In genomic region chr11:73797457-73797856, GRCh38 we compare ENCODE assay signal across 20 cellular contexts. TPM values are rescaled to one million over a fixed set of nuclear protein-coding genes. Genes with fewer than 3 reads are reported as not detected.
DNase-seq lines count a peak whose midpoint lies in the region; ATAC-seq, FAIRE-seq and TF ChIP-seq lines count a peak whose summit lies in the region.
"Had no signal": no experiment of that assay in that cellular context is flagged by ENCODE, and none has a peak within 500 bp of the region (broad histone marks: within the 10 kb centered on the region; RNA-seq: fewer than 3 reads in every experiment).

No MANE protein-coding gene starts in this region.

- no peaks in the 10 kb centered on the region for H3K27me3 ChIP-seq in K562 (ENCODE audit: control insufficient read depth in 2 of 2, insufficient read depth in 2 of 2, low read length in 2 of 2)
- H3K27me3 ChIP-seq: breast epithelium, vagina had no signal

- BruUV-seq in K562 (replicated peaks; lab: Mats Ljungman, UMichigan): no TSS peak

- ATAC-seq in K562: no peak
- no peak for ATAC-seq in HG02870 (IDR thresholded peaks at IDR 0.05; ENCODE audit: unreplicated experiment)
- ATAC-seq: SK-N-SH treated with all-trans-retinoic acid at 6 μM for 48 hours had no signal

- H3K9ac ChIP-seq in K562 (ENCODE audit: insufficient read depth in 1 of 2, low read depth in 2 of 2, low read length in 2 of 2): peak overlapping the region in 1 of 2 experiments; percentile 76; a peak in 2 of 4 replicates
- H3K9ac ChIP-seq: GM23248 had no signal

- 87% methylated on average over 8 of the region's 10 CpGs for WGBS in K562 (ENCODE audit: insufficient coverage, low coverage, missing lambda C conversion rate)

- FAIRE-seq in K562 (lab: Jason Lieb, UNC): no peak
- FAIRE-seq: GM12892 had no signal

- peaks cover 1 to 11% of the 10 kb centered on the region in 2 experiments; a peak in 4 of 5 replicates for H3K4me1 ChIP-seq in K562 (replicated peaks in 1 of 2; ENCODE audit: control insufficient read depth in 2 of 2, insufficient read depth in 2 of 2, low read length in 2 of 2)
- H3K4me1 ChIP-seq: breast epithelium, vagina had no signal

- TF ChIP-seq POLR2A in K562 (conservative IDR thresholded peaks at IDR 0.05): no peak

- peaks cover 23% of the 10 kb centered on the region; the same call in 2 of the 3 replicates for H3K36me3 ChIP-seq in K562 (ENCODE audit: control insufficient read depth, insufficient read depth, low read length)
- H3K36me3 ChIP-seq: breast epithelium, vagina had no signal

- H3K79me2 ChIP-seq in K562 (ENCODE audit: control insufficient read depth, insufficient read depth, low read length): peaks cover 20% of the 10 kb centered on the region

- TF ChIP-seq EP300 in K562 (IDR thresholded peaks at IDR 0.05; ENCODE audit: low read length): no peak

- no peak for TF ChIP-seq RAD21 in K562 (CRISPR knock-in tag; conservative IDR thresholded peaks at IDR 0.05 in 1 of 2, IDR thresholded peaks at IDR 0.05 in 1 of 2)

- in situ Hi-C loops in K562 (cut with MboI): no loop called here

- no peak overlapping the region for H2AFZ ChIP-seq in K562 (ENCODE audit: low read depth, low read length)
- H2AFZ ChIP-seq: GM23248 had no signal

- no peak overlapping the region for H3K4me3 ChIP-seq in K562
- H3K4me3 ChIP-seq: breast epithelium, GM23248, skin epidermis, vagina had no signal

- CTCF ChIA-PET in K562 (lab: Yijun Ruan, JAX; ENCODE audit: low intra/inter-chr PET ratio): no interaction called here

- intact Hi-C loops in K562 (cut with micrococcal nuclease): no loop called here

- POLR2A ChIA-PET in K562 (lab: Yijun Ruan, JAX): interaction anchor here (0.7 to 1.5 kb wide), 5 partner anchors 8 to 20 kb away, joined by 3 to 13 read pairs (median 3); partner anchors contain the start of gene MRPL48

- no peak overlapping the region for H3K27ac ChIP-seq in K562 (ENCODE audit: extremely low read depth, low read depth, low read length)
- H3K27ac ChIP-seq: breast epithelium, GM23248, skin epidermis, vagina had no signal

- peaks cover 3% of the 10 kb centered on the region for H4K20me1 ChIP-seq in K562 (replicated peaks; ENCODE audit: control insufficient read depth, insufficient read depth, low read length)

- peak; percentile 68 for DNase-seq in Ammon's horn (ENCODE audit: low spot score)
- peak; percentile 82 for DNase-seq in NCI-H1105 treated with DMSO at 0.1 percent for 48 hours (lab: John Stamatoyannopoulos, UW)
- no peak for DNase-seq in K562 (ENCODE audit: extremely low read depth in 1 of 4, low spot score in 3 of 4)
- DNase-seq in nucleus accumbens (lab: John Stamatoyannopoulos, UW): peak in 51 of 56 donors; percentile 11 to 85 (median 48)
- no peak for DNase-seq in SKM-1 treated with dmso at 0.1 percent for 144 hours (lab: John Stamatoyannopoulos, UW; ENCODE audit: unreplicated experiment)
- no peak for DNase-seq in stimulated activated CD4-positive, alpha-beta T cell treated with anti-CD3 and anti-CD28 coated beads, Interleukin-4, amount 100 ng/mL, for 24 hours
- no peak for DNase-seq in cortex of kidney (lab: John Stamatoyannopoulos, UW)
- DNase-seq: ACHN; activated T-cell treated with anti-CD3 and anti-CD28 coated beads, Interleukin-2, amount 50 U/mL, for 1 hour; effector CD8-positive, alpha-beta T cell; GDM1; GM23248; KG1; NCI-H1048 had no signal

- no peak overlapping the region for H3K4me2 ChIP-seq in K562 (ENCODE audit: insufficient read depth, low read length)

- H3K9me1 ChIP-seq in K562 (ENCODE audit: control insufficient read depth, insufficient read depth, low read length): no peaks in the 10 kb centered on the region

- no peaks in the 10 kb centered on the region for H3K9me3 ChIP-seq in K562 (replicated peaks; ENCODE audit: control insufficient read depth, insufficient read depth, low read depth, low read length)
- H3K9me3 ChIP-seq: breast epithelium, vagina had no signal

- no peak for TF ChIP-seq CTCF in K562 (IDR thresholded peaks at IDR 0.05 in 2 of 3, conservative IDR thresholded peaks at IDR 0.05 in 1 of 3; ENCODE audit: insufficient read depth in 2 of 3, low read depth in 1 of 3, low read length in 3 of 3)

TF ChIP-seq in K562, 482 proteins besides CTCF, POLR2A, EP300 and RAD21:
- TF ChIP-seq TCFL5 (CRISPR knock-in tag; conservative IDR thresholded peaks at IDR 0.05) (no peak), POLR2G (IDR thresholded peaks at IDR 0.05; ENCODE audit: low read depth, low read length) (peak; percentile 25; the same call in 1 of the 2 replicates), ZNF134 (CRISPR knock-in tag; conservative IDR thresholded peaks at IDR 0.05) (no peak)
TF ChIP-seq in K562: peak in this region for 1.

RNA-seq across cellular contexts. Expression of gene MRPL48, which starts 9.8 kb away (rescaled TPM):
- total RNA-seq in K562 (2011; cell fraction: chromatin; rRNA removed; ENCODE audit: low replicate concordance): 47.1 and 66.4 TPM in 2 replicates
- 27.8 and 30.0 TPM in 2 replicates for total RNA-seq in K562 (2011; cell fraction: nucleolus; rRNA removed)
- total RNA-seq in K562 (2011; cell fraction: nucleoplasm; rRNA removed): 47.8 and 65.0 TPM in 2 replicates
- total RNA-seq in K562 (2014; rRNA removed) (87.2 and 98.6 TPM in 2 replicates), K562 (2014; rRNA removed; fragmentation: Illumina TruSeq; extraction: Trizol) (102 and 104 TPM in 2 replicates), K562 (2015; rRNA removed; fragmentation: Illumina TruSeq; extraction: Trizol) (102 and 118 TPM in 2 replicates), K562 (2021) (66.0 and 81.9 TPM in 2 replicates)
- polyA plus RNA-seq in K562 (2011; rRNA removed) (126 and 130 TPM in 2 replicates), K562 (2014; fragmentation: Illumina TruSeq; extraction: Trizol) (68.5 and 75.0 TPM in 2 replicates), K562 (2014; fragmentation: Nextera tagmentation; extraction: Ambion mirVana) (100 to 1,000 TPM; 216 to 237 TPM), K562 (2014; rRNA removed) (67.2 and 79.2 TPM in 2 replicates)
- 27.7 and 54.8 TPM in 2 replicates for polyA plus RNA-seq in K562 (2011; cell fraction: cytosol; rRNA removed)
- polyA plus RNA-seq in K562 (2011; cell fraction: nucleus; rRNA removed): 30.0 and 56.5 TPM in 2 replicates
- 93.8 and 140 TPM in 2 replicates for polyA plus RNA-seq in K562 (2012)
- polyA minus RNA-seq in K562 (2011; rRNA and poly(A)+ RNA removed): 63.0 and 72.5 TPM in 2 replicates
- 23.1 and 25.8 TPM in 2 replicates for polyA minus RNA-seq in K562 (2011; cell fraction: cytosol; rRNA and poly(A)+ RNA removed)
- 11.6 and 21.1 TPM in 2 replicates for polyA minus RNA-seq in K562 (2011; cell fraction: nucleus; rRNA and poly(A)+ RNA removed)

RNA-seq across cellular contexts. Expression of gene RAB6A, which starts 36.6 kb away (rescaled TPM):
- 17.2 and 50.1 TPM in 2 replicates for total RNA-seq in K562 (2011; cell fraction: chromatin; rRNA removed; ENCODE audit: low replicate concordance)
- total RNA-seq in K562 (2011; cell fraction: nucleolus; rRNA removed): 15.7 and 17.4 TPM in 2 replicates
- total RNA-seq in K562 (2011; cell fraction: nucleoplasm; rRNA removed): 22.2 and 30.5 TPM in 2 replicates
- total RNA-seq in K562 (2014; rRNA removed) (30.0 and 35.8 TPM in 2 replicates), K562 (2014; rRNA removed; fragmentation: Illumina TruSeq; extraction: Trizol) (45.4 and 53.5 TPM in 2 replicates), K562 (2015; rRNA removed; fragmentation: Illumina TruSeq; extraction: Trizol) (39.6 and 45.7 TPM in 2 replicates), K562 (2021) (70.8 and 77.2 TPM in 2 replicates)
- polyA plus RNA-seq in K562 (2011; rRNA removed) (74.7 and 95.3 TPM in 2 replicates), K562 (2014; fragmentation: Illumina TruSeq; extraction: Trizol) (60.2 and 67.9 TPM in 2 replicates), K562 (2014; fragmentation: Nextera tagmentation; extraction: Ambion mirVana) (10 to 100 TPM; 14.0 to 15.7 TPM), K562 (2014; rRNA removed) (33.6 and 41.4 TPM in 2 replicates)
- 35.5 and 36.2 TPM in 2 replicates for polyA plus RNA-seq in K562 (2011; cell fraction: cytosol; rRNA removed)
- polyA plus RNA-seq in K562 (2011; cell fraction: nucleus; rRNA removed): 21.9 and 32.9 TPM in 2 replicates
- polyA plus RNA-seq in K562 (2012): 55.5 and 74.0 TPM in 2 replicates
- polyA minus RNA-seq in K562 (2011; rRNA and poly(A)+ RNA removed): 200 and 246 TPM in 2 replicates
- polyA minus RNA-seq in K562 (2011; cell fraction: cytosol; rRNA and poly(A)+ RNA removed): 47.0 and 60.7 TPM in 2 replicates
- polyA minus RNA-seq in K562 (2011; cell fraction: nucleus; rRNA and poly(A)+ RNA removed): 12.4 and 26.5 TPM in 2 replicates

Comparison
In these comparisons a context has a peak if more than half of its experiments do, and no peak if none do; other contexts are left out.
1. DNase-seq: peak in Ammon's horn (single experiment), NCI-H1105 treated with DMSO at 0.1 percent for 48 hours (single experiment) and nucleus accumbens (51 of 56); none in K562 (0 of 4), SKM-1 treated with dmso at 0.1 percent for 144 hours (single experiment), stimulated activated CD4-positive, alpha-beta T cell treated with anti-CD3 and anti-CD28 coated beads, Interleukin-4, amount 100 ng/mL, for 24 hours (single experiment) and cortex of kidney (single experiment).